Comparison of ENCODE assay signal across 13 cellular contexts in the genomic region with DNA sequence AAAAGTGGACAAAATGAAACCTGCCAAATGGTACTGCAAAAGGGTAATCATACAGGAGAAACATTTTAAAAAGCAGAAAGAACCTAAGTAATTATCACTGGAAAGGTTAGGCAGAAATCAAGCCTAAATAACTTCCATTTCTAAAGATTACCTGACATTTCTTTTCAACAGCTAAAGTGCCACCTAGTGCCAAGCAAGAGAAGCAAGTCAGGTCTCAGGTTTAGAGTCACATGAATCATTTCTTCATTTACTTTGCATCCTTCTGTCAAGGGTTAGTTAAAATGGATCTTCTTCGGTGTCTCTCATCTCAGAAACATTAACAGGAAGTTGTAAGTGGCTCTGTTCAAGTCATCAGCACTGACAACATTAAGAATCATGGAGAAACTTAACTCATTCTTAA.
A peak's percentile ranks its signal among the peaks of the same experiment; 100 is the strongest.
DNase-seq lines count a peak whose midpoint lies in the region; ATAC-seq, FAIRE-seq and TF ChIP-seq lines count a peak whose summit lies in the region.
"Had no signal": no experiment of that assay in that cellular context is flagged by ENCODE, and none has a peak within 500 bp of the region (broad histone marks: within the 10 kb centered on the region; RNA-seq: fewer than 3 reads in every experiment).

No MANE protein-coding gene starts in this region.

- no peaks in the 10 kb centered on the region for H3K36me3 Mint-ChIP-seq in activated naive CD4-positive, alpha-beta T cell treated with anti-CD3 and anti-CD28 coated beads, Interleukin-2, amount 50 U/mL, for 72 hours
- H3K36me3 Mint-ChIP-seq in activated naive CD4-positive, alpha-beta T cell treated with anti-CD3 and anti-CD28 coated beads, Interleukin-2, amount 10 ng/mL, durations not matched to agents 7 days and 5 days = no peaks in the 10 kb centered on the region
- H3K36me3 Mint-ChIP-seq: activated CD8-positive, alpha-beta memory T cell treated with anti-CD3 and anti-CD28 coated beads, Interleukin-2, amount 10 ng/mL, durations not matched to agents 7 days and 5 days had no signal

- H4K91ac ChIP-seq in H1 (replicated peaks; ENCODE audit: insufficient read length, low read length) = no peak overlapping the region

- H3K9me3 ChIP-seq in H1 (ENCODE audit: insufficient read depth in 2 of 2, low read depth in 1 of 2, low read length in 1 of 2) (no peaks in the 10 kb centered on the region), upper lobe of right lung (no peaks in the 10 kb centered on the region), suprapubic skin (no peaks in the 10 kb centered on the region)
- H3K9me3 ChIP-seq: BLaER1 had no signal

- H2AK5ac ChIP-seq in H1 (ENCODE audit: low read depth, low read length) = no peak overlapping the region

- no peak overlapping the region for H2BK5ac ChIP-seq in H1 (ENCODE audit: low read depth, low read length)

- no peak for DNase-seq in activated naive CD4-positive, alpha-beta T cell treated with anti-CD3 and anti-CD28 coated beads, Interleukin-2, amount 50 U/mL, for 72 hours (ENCODE audit: low spot score in 2 of 2)
- no peak for DNase-seq in activated naive CD4-positive, alpha-beta T cell treated with anti-CD3 and anti-CD28 coated beads, Interleukin-2, amount 10 ng/mL, durations not matched to agents 7 days and 5 days
- DNase-seq in NCI-H146 (lab: John Stamatoyannopoulos, UW) (peak; percentile 17), H1 (ENCODE audit: low read depth in 1 of 2, low spot score in 2 of 2) (no peak), upper lobe of right lung (no peak), suprapubic skin (ENCODE audit: low spot score in 2 of 2) (no peak), amygdala (lab: John Stamatoyannopoulos, UW) (no peak)
- DNase-seq: activated CD8-positive, alpha-beta memory T cell treated with anti-CD3 and anti-CD28 coated beads, Interleukin-2, amount 10 ng/mL, durations not matched to agents 7 days and 5 days; amniotic stem cell; NCI-H226 had no signal

- H3K4ac ChIP-seq in H1 (replicated peaks; ENCODE audit: insufficient read length, low read depth, low read length) = no peak overlapping the region

- H3K79me1 ChIP-seq in H1 (ENCODE audit: low read depth, low read length) = no peaks in the 10 kb centered on the region

- H2BK15ac ChIP-seq in H1 (ENCODE audit: low read length) = no peak overlapping the region

- POLR2A ChIA-PET in H1 (lab: Charles Lee; ENCODE audit: partially characterized antibody) = no interaction called here

- H3K9me3 Mint-ChIP-seq in activated naive CD4-positive, alpha-beta T cell treated with anti-CD3 and anti-CD28 coated beads, Interleukin-2, amount 50 U/mL, for 72 hours = no peaks in the 10 kb centered on the region
- H3K9me3 Mint-ChIP-seq in activated naive CD4-positive, alpha-beta T cell treated with anti-CD3 and anti-CD28 coated beads, Interleukin-2, amount 10 ng/mL, durations not matched to agents 7 days and 5 days = no peaks in the 10 kb centered on the region
- H3K9me3 Mint-ChIP-seq: T-helper 1 cell treated with Interleukin-12 subunit alpha and Interleukin-12 subunit beta and Interleukin-4 antibody, amounts not matched to agents 30 μg/mL and 1 μg/mL, for 36 hours had no signal

- H3K9ac ChIP-seq in H1 (replicated peaks in 1 of 4; ENCODE audit: extremely low read depth in 1 of 4, low read depth in 3 of 4, low read length in 3 of 4) = no peak overlapping the region
- H3K9ac ChIP-seq: BLaER1 had no signal

- peak in 2 of 3 experiments; percentile 48 to 65; a peak in 2 of 4 replicates for TF ChIP-seq CTCF in H1 (IDR thresholded peaks at IDR 0.05; ENCODE audit: control extremely low read depth in 1 of 3, insufficient read depth in 1 of 3, low read depth in 1 of 3, low read length in 3 of 3)
- TF ChIP-seq CTCF in upper lobe of right lung (IDR thresholded peaks at IDR 0.05) = peak; percentile 14
- no peak for TF ChIP-seq CTCF in suprapubic skin (IDR thresholded peaks at IDR 0.05)

- peak; percentile 55 to 74 for ATAC-seq in activated naive CD4-positive, alpha-beta T cell treated with anti-CD3 and anti-CD28 coated beads, Interleukin-2, amount 50 U/mL, for 72 hours
- ATAC-seq in upper lobe of right lung = no peak
- no peak for ATAC-seq in GM19463 (IDR thresholded peaks at IDR 0.05; ENCODE audit: unreplicated experiment)
- ATAC-seq: activated CD8-positive, alpha-beta memory T cell treated with anti-CD3 and anti-CD28 coated beads, Interleukin-2, amount 10 ng/mL, durations not matched to agents 7 days and 5 days had no signal

- H3K18ac ChIP-seq in H1 (ENCODE audit: extremely low read depth, low read length) = no peak overlapping the region

- H3K4me3 ChIP-seq in H1 (ENCODE audit: extremely low read depth in 1 of 4, insufficient read depth in 2 of 4, low read depth in 3 of 4, low read length in 4 of 4) = no peak overlapping the region
- no peak overlapping the region for H3K4me3 ChIP-seq in upper lobe of right lung
- H3K4me3 ChIP-seq in suprapubic skin = no peak overlapping the region
- H3K4me3 ChIP-seq: BLaER1 had no signal

- no peak overlapping the region for H4K5ac ChIP-seq in H1 (ENCODE audit: insufficient read length, low read depth, low read length)

- 94% methylated on average over 1 of the region's 1 CpG; no CpG with 5 or more reads in 1 of the 2 experiments for WGBS in H1 (ENCODE audit: extremely low coverage in 1 of 2, insufficient coverage in 1 of 2, insufficient read length in 1 of 2, insufficient replicate concordance in 2 of 2, low coverage in 1 of 2, low lambda C conversion rate in 2 of 2, missing lambda C conversion rate in 1 of 2), 2 experiments
- 47% methylated on average over 1 of the region's 1 CpG for WGBS in suprapubic skin

- H3K4me1 Mint-ChIP-seq in activated naive CD4-positive, alpha-beta T cell treated with anti-CD3 and anti-CD28 coated beads, Interleukin-2, amount 10 ng/mL, durations not matched to agents 7 days and 5 days = no peaks in the 10 kb centered on the region
- H3K4me1 Mint-ChIP-seq: activated CD8-positive, alpha-beta memory T cell treated with anti-CD3 and anti-CD28 coated beads, Interleukin-2, amount 10 ng/mL, durations not matched to agents 7 days and 5 days had no signal

- TF ChIP-seq POLR2A in H1 (IDR thresholded peaks at IDR 0.05; ENCODE audit: control extremely low read depth in 1 of 2, low read depth in 2 of 2, low read length in 2 of 2) = no peak
- no peak for TF ChIP-seq POLR2A in suprapubic skin (IDR thresholded peaks at IDR 0.05)

- H3K56ac ChIP-seq in H1 (replicated peaks; ENCODE audit: insufficient read length, low read depth, low read length) = no peak overlapping the region

- intact Hi-C loops in upper lobe of right lung (cut with DNase I) = no loop called here

- H2BK12ac ChIP-seq in H1 (ENCODE audit: low read depth, low read length) = no peak overlapping the region

- peak; percentile 93 for FAIRE-seq in H1 (lab: Jason Lieb, UNC)

- TF ChIP-seq RAD21 in H1 (IDR thresholded peaks at IDR 0.05 in 1 of 2, conservative IDR thresholded peaks at IDR 0.05 in 1 of 2; ENCODE audit: low read depth in 2 of 2, low read length in 2 of 2) = peak; percentile 53 to 65

- no peaks in the 10 kb centered on the region for H3K27me3 ChIP-seq in H1 (replicated peaks in 1 of 4; ENCODE audit: control insufficient read depth in 3 of 4, extremely low read depth in 1 of 4, insufficient read depth in 3 of 4, low read length in 3 of 4)
- no peaks in the 10 kb centered on the region for H3K27me3 ChIP-seq in upper lobe of right lung
- no peaks in the 10 kb centered on the region for H3K27me3 ChIP-seq in suprapubic skin
- H3K27me3 ChIP-seq: BLaER1 had no signal

- H3K79me2 ChIP-seq in H1 (ENCODE audit: control insufficient read depth in 1 of 2, insufficient read depth in 2 of 2, low read length in 2 of 2) = no peaks in the 10 kb centered on the region

- H3K23ac ChIP-seq in H1 (ENCODE audit: insufficient read length) = no peak overlapping the region

- H4K20me1 ChIP-seq in H1 (replicated peaks in 1 of 2; ENCODE audit: control insufficient read depth in 1 of 2, insufficient read depth in 2 of 2, low read length in 2 of 2) = no peaks in the 10 kb centered on the region
- H4K20me1 ChIP-seq: BLaER1 had no signal

- H3K4me1 ChIP-seq in H1 (replicated peaks in 1 of 4; ENCODE audit: control insufficient read depth in 3 of 4, insufficient read depth in 4 of 4, low read length in 3 of 4) (peaks cover 0 to 4% (median 0%) of the 10 kb centered on the region in 4 experiments; a peak in 2 of 7 replicates), upper lobe of right lung (no peaks in the 10 kb centered on the region), suprapubic skin (no peaks in the 10 kb centered on the region)
- H3K4me1 ChIP-seq: BLaER1 had no signal

- no peak overlapping the region for H3K14ac ChIP-seq in H1 (ENCODE audit: insufficient read length)

- no peak overlapping the region for H2BK120ac ChIP-seq in H1 (replicated peaks; ENCODE audit: low read depth, low read length)

- H2AFZ ChIP-seq in H1 (ENCODE audit: low read length) = no peak overlapping the region

- H4K8ac ChIP-seq in H1 (ENCODE audit: extremely low read depth, insufficient read depth, low read length) = no peak overlapping the region

- no peak for TF ChIP-seq EP300 in H1 (IDR thresholded peaks at IDR 0.05; ENCODE audit: borderline replicate concordance in 1 of 2, low read depth in 2 of 2, low read length in 2 of 2)
- no peak for TF ChIP-seq EP300 in suprapubic skin (IDR thresholded peaks at IDR 0.05)

- no peaks in the 10 kb centered on the region for H3K23me2 ChIP-seq in H1 (ENCODE audit: low read depth, low read length)

- H3K27ac ChIP-seq in H1 (ENCODE audit: low read depth, low read length) (no peak overlapping the region), upper lobe of right lung (no peak overlapping the region), suprapubic skin (no peak overlapping the region)
- H3K27ac ChIP-seq: BLaER1 had no signal

- no peak overlapping the region for H2BK20ac ChIP-seq in H1 (ENCODE audit: low read length)

- H3K4me2 ChIP-seq in H1 (ENCODE audit: insufficient read depth in 1 of 2, low read depth in 2 of 2, low read length in 2 of 2) = no peak overlapping the region
- H3K4me2 ChIP-seq: BLaER1 had no signal

- no peak overlapping the region for H3K4me3 Mint-ChIP-seq in activated naive CD4-positive, alpha-beta T cell treated with anti-CD3 and anti-CD28 coated beads, Interleukin-2, amount 10 ng/mL, durations not matched to agents 7 days and 5 days
- H3K4me3 Mint-ChIP-seq: activated CD8-positive, alpha-beta memory T cell treated with anti-CD3 and anti-CD28 coated beads, Interleukin-2, amount 10 ng/mL, durations not matched to agents 7 days and 5 days; T-helper 1 cell treated with Interleukin-12 subunit alpha and Interleukin-12 subunit beta and Interleukin-4 antibody, amounts not matched to agents 30 μg/mL and 1 μg/mL, for 36 hours had no signal

- H3K36me3 ChIP-seq in H1 (ENCODE audit: control insufficient read depth in 2 of 4, insufficient read depth in 4 of 4, low read length in 3 of 4) (no peaks in the 10 kb centered on the region), upper lobe of right lung (no peaks in the 10 kb centered on the region), suprapubic skin (no peaks in the 10 kb centered on the region)
- H3K36me3 ChIP-seq: BLaER1 had no signal

- CTCF ChIA-PET in activated naive CD4-positive, alpha-beta T cell treated with anti-CD3 and anti-CD28 coated beads, Interleukin-2, amount 10 ng/mL, durations not matched to agents 7 days and 5 days (lab: Charles Lee) = no interaction called here
- CTCF ChIA-PET in H1 (lab: Charles Lee; ENCODE audit: partially characterized antibody) = interaction anchor here (1.0 to 3.3 kb wide), 5 partner anchors 16 to 45 kb away, joined by 3 to 11 read pairs (median 7); no protein-coding TSS in a partner anchor

- H3K27me3 Mint-ChIP-seq in activated naive CD4-positive, alpha-beta T cell treated with anti-CD3 and anti-CD28 coated beads, Interleukin-2, amount 10 ng/mL, durations not matched to agents 7 days and 5 days = no peaks in the 10 kb centered on the region

- no peak overlapping the region for H3K27ac Mint-ChIP-seq in activated naive CD4-positive, alpha-beta T cell treated with anti-CD3 and anti-CD28 coated beads, Interleukin-2, amount 50 U/mL, for 72 hours
- no peak overlapping the region for H3K27ac Mint-ChIP-seq in activated naive CD4-positive, alpha-beta T cell treated with anti-CD3 and anti-CD28 coated beads, Interleukin-2, amount 10 ng/mL, durations not matched to agents 7 days and 5 days
- H3K27ac Mint-ChIP-seq: activated CD8-positive, alpha-beta memory T cell treated with anti-CD3 and anti-CD28 coated beads, Interleukin-2, amount 10 ng/mL, durations not matched to agents 7 days and 5 days; T-helper 1 cell treated with Interleukin-12 subunit alpha and Interleukin-12 subunit beta and Interleukin-4 antibody, amounts not matched to agents 30 μg/mL and 1 μg/mL, for 36 hours had no signal

Comparison
In these comparisons a context has a peak if more than half of its experiments do, and no peak if none do; other contexts are left out.
1. ATAC-seq: peak in activated naive CD4-positive, alpha-beta T cell treated with anti-CD3 and anti-CD28 coated beads, Interleukin-2, amount 50 U/mL, for 72 hours (2 of 2); none in upper lobe of right lung (single experiment) and GM19463 (single experiment).
2. CTCF ChIP-seq: peak in H1 (2 of 3) and upper lobe of right lung (single experiment); none in suprapubic skin (0 of 2).